ENCODE assay signal across 17 cellular contexts in the genomic region with DNA sequence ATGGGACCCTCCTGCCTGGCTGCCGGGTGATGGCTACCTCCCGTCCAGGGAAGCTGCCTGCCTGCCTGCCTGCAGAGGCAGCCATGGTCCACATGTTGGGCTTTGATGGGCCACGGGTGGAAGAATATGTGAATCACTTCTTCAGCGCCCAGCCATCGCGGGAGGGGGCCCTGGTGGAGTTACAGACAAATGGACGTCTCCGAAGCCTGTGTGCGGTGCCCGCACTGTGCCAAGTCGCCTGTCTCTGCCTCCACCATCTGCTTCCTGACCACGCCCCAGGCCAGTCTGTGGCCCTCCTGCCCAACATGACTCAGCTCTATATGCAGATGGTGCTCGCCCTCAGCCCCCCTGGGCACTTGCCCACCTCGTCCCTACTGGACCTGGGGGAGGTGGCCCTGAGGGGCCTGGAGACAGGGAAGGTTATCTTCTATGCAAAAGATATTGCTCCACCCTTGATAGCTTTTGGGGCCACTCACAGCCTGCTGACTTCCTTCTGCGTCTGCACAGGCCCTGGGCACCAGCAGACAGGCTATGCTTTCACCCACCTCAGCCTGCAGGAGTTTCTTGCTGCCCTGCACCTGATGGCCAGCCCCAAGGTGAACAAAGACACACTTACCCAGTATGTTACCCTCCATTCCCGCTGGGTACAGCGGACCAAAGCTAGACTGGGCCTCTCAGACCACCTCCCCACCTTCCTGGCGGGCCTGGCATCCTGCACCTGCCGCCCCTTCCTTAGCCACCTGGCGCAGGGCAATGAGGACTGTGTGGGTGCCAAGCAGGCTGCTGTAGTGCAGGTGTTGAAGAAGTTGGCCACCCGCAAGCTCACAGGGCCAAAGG. TPM values are rescaled to one million over a fixed set of nuclear protein-coding genes. Genes with fewer than 3 reads are reported as not detected.
A peak's percentile ranks its signal among the peaks of the same experiment; 100 is the strongest.
DNase-seq lines count a peak whose midpoint lies in the region; ATAC-seq, FAIRE-seq and TF ChIP-seq lines count a peak whose summit lies in the region.
"Had no signal": no experiment of that assay in that cellular context is flagged by ENCODE, and none has a peak within 500 bp of the region (broad histone marks: within the 10 kb centered on the region; RNA-seq: fewer than 3 reads in every experiment).

No MANE protein-coding gene starts in this region.

- H3K9me3 Mint-ChIP-seq in activated naive CD4-positive, alpha-beta T cell treated with anti-CD3 and anti-CD28 coated beads, Interleukin-2, amount 50 U/mL, for 24 hours, result no peaks in the 10 kb centered on the region
- no peaks in the 10 kb centered on the region; the same call in 1 of the 2 replicates for H3K9me3 Mint-ChIP-seq in WTC11

- peaks cover 78% of the 10 kb centered on the region for H3K4me1 Mint-ChIP-seq in activated naive CD4-positive, alpha-beta T cell treated with anti-CD3 and anti-CD28 coated beads, Interleukin-2, amount 50 U/mL, for 24 hours
- peaks cover 9% of the 10 kb centered on the region; the same call in 1 of the 2 replicates for H3K4me1 Mint-ChIP-seq in WTC11

- H3K4me1 ChIP-seq in RWPE2 (ENCODE audit: insufficient read depth, poor library complexity, severe bottlenecking), result peaks cover 9% of the 10 kb centered on the region
- H3K4me1 ChIP-seq in HepG2 (ENCODE audit: insufficient read depth, low read length), result peaks cover 32% of the 10 kb centered on the region
- no peaks in the 10 kb centered on the region for H3K4me1 ChIP-seq in upper lobe of left lung
- H3K4me1 ChIP-seq in OCI-LY7 (ENCODE audit: insufficient read depth, low read length, poor library complexity, severe bottlenecking), result peaks cover 12% of the 10 kb centered on the region
- H3K4me1 ChIP-seq: psoas muscle had no signal

- in situ Hi-C loops in HepG2 (cut with HindIII; ENCODE audit: extremely low pct_ligation_motif_present, low pct_unique_long_range_greater_than_20kb), result no loop called here

- no peak for DNase-seq in activated naive CD4-positive, alpha-beta T cell (lab: John Stamatoyannopoulos, UW)
- DNase-seq in RWPE2 (ENCODE audit: low spot score) (peak; percentile 62), HepG2 (ENCODE audit: low spot score) (no peak), upper lobe of left lung (peak in 1 of 2 donors; percentile 49), OCI-LY7 (ENCODE audit: low spot score) (no peak), WTC11 (ENCODE audit: low spot score) (no peak)
- DNase-seq in stimulated activated CD4-positive, alpha-beta T cell treated with anti-CD3 and anti-CD28 coated beads, Interleukin-4, amount 100 ng/mL, for 1 hour, result no peak
- DNase-seq: activated CD8-positive, alpha-beta memory T cell treated with anti-CD3 and anti-CD28 coated beads for 24 hours; central memory CD4-positive, alpha-beta T cell; hippocampal formation; NCI-H1048; NCI-H2107; psoas muscle had no signal

- H3K79me2 ChIP-seq in HepG2 (ENCODE audit: insufficient read depth, low read length) (no peaks in the 10 kb centered on the region), OCI-LY7 (ENCODE audit: insufficient read depth, low read depth, low read length) (no peaks in the 10 kb centered on the region)

- H3K9me3 ChIP-seq in RWPE2 (ENCODE audit: severe bottlenecking) (no peaks in the 10 kb centered on the region), HepG2 (ENCODE audit: low read length) (no peaks in the 10 kb centered on the region), upper lobe of left lung (no peaks in the 10 kb centered on the region), OCI-LY7 (ENCODE audit: low read length) (no peaks in the 10 kb centered on the region)
- H3K9me3 ChIP-seq: psoas muscle had no signal

- H3K27me3 Mint-ChIP-seq in activated naive CD4-positive, alpha-beta T cell treated with anti-CD3 and anti-CD28 coated beads, Interleukin-2, amount 50 U/mL, for 24 hours, result no peaks in the 10 kb centered on the region
- no peaks in the 10 kb centered on the region; the same call in 1 of the 2 replicates for H3K27me3 Mint-ChIP-seq in WTC11 (ENCODE audit: low read depth)

- no peak overlapping the region for H2AFZ ChIP-seq in HepG2 (ENCODE audit: low read length)
- H2AFZ ChIP-seq in OCI-LY7 (ENCODE audit: low read length), result no peak overlapping the region

- no TSS peak for BruUV-seq in HepG2 (replicated peaks; lab: Mats Ljungman, UMichigan)
- no TSS peak for BruUV-seq in OCI-LY7 (replicated peaks; lab: Mats Ljungman, UMichigan)

- no peak for TF ChIP-seq RAD21 in HepG2 (CRISPR knock-in tag; IDR thresholded peaks at IDR 0.05)

- WGBS in HepG2 (ENCODE audit: low lambda C conversion rate), result 65% methylated on average over 18 of the region's 21 CpGs
- 84% methylated on average over 7 to 21 of the region's 21 CpGs for WGBS in upper lobe of left lung, 2 donors

- H3K36me3 Mint-ChIP-seq in activated naive CD4-positive, alpha-beta T cell treated with anti-CD3 and anti-CD28 coated beads, Interleukin-2, amount 50 U/mL, for 24 hours, result peaks cover 32% of the 10 kb centered on the region
- no peaks in the 10 kb centered on the region for H3K36me3 Mint-ChIP-seq in WTC11

- no peak overlapping the region for H3K27ac ChIP-seq in RWPE2 (ENCODE audit: poor library complexity, severe bottlenecking)
- H3K27ac ChIP-seq in HepG2 (ENCODE audit: extremely low read length, insufficient read depth, low read length), result no peak overlapping the region
- peak overlapping the region in 3 of 4 donors; percentile 14 to 46 (median 34) for H3K27ac ChIP-seq in upper lobe of left lung
- H3K27ac ChIP-seq in OCI-LY7 (ENCODE audit: low read depth, low read length, poor library complexity, severe bottlenecking), result no peak overlapping the region
- H3K27ac ChIP-seq: psoas muscle had no signal

- no peak for FAIRE-seq in HepG2 (lab: Jason Lieb, UNC)
- FAIRE-seq: GM18507, GM19239, K562 had no signal

- TF ChIP-seq EP300 in HepG2 (IDR thresholded peaks at IDR 0.05; ENCODE audit: low read depth in 2 of 2, low read length in 2 of 2) (no peak), HepG2 (CRISPR knock-in tag; IDR thresholded peaks at IDR 0.05; ENCODE audit: borderline replicate concordance) (no peak), upper lobe of left lung (IDR thresholded peaks at IDR 0.05) (no peak)

- no peak overlapping the region for H3K4me3 Mint-ChIP-seq in activated naive CD4-positive, alpha-beta T cell treated with anti-CD3 and anti-CD28 coated beads, Interleukin-2, amount 50 U/mL, for 24 hours
- no peak overlapping the region for H3K4me3 Mint-ChIP-seq in WTC11

- H3K27me3 ChIP-seq in RWPE2 (ENCODE audit: insufficient read depth, poor library complexity, severe bottlenecking), result no peaks in the 10 kb centered on the region
- 0 out of 5 replicates have a peak, but pooled peaks cover 0 to 6% of the 10 kb centered on the region in 2 experiments for H3K27me3 ChIP-seq in HepG2 (ENCODE audit: control insufficient read depth in 1 of 2, insufficient read depth in 2 of 2, low read length in 2 of 2)
- no peaks in the 10 kb centered on the region for H3K27me3 ChIP-seq in upper lobe of left lung

- TF ChIP-seq POLR2A in HepG2 (IDR thresholded peaks at IDR 0.05; ENCODE audit: insufficient read depth in 1 of 2, low read depth in 2 of 2, low read length in 2 of 2), result no peak
- TF ChIP-seq POLR2A in upper lobe of left lung (IDR thresholded peaks at IDR 0.05), result no peak

- POLR2A ChIA-PET in HepG2 (lab: Yijun Ruan, JAX), result no interaction called here
- POLR2A ChIA-PET in OCI-LY7 (lab: Charles Lee), result interaction anchor here (0.7 to 1.4 kb wide), 2 partner anchors 16 to 56 kb away, joined by 3 to 6 read pairs; no protein-coding TSS in a partner anchor
- POLR2A ChIA-PET in WTC11 (lab: Charles Lee), result no interaction called here

- no peak overlapping the region for H3K4me3 ChIP-seq in RWPE2 (ENCODE audit: severe bottlenecking)
- H3K4me3 ChIP-seq in HepG2 (replicated peaks in 1 of 3; ENCODE audit: insufficient read depth in 1 of 3, low read depth in 2 of 3, low read length in 3 of 3), result no peak overlapping the region
- no peak overlapping the region for H3K4me3 ChIP-seq in upper lobe of left lung
- no peak overlapping the region for H3K4me3 ChIP-seq in OCI-LY7 (ENCODE audit: low read depth, low read length, poor library complexity, severe bottlenecking)
- H3K4me3 ChIP-seq: K562, psoas muscle had no signal

- H3K4me2 ChIP-seq in HepG2 (ENCODE audit: low read depth, low read length) (no peak overlapping the region), OCI-LY7 (ENCODE audit: low read length) (no peak overlapping the region)

- CTCF ChIA-PET in HepG2 (lab: Yijun Ruan, JAX; ENCODE audit: low intra/inter-chr PET ratio, low total read pairs) (no interaction called here), OCI-LY7 (lab: Charles Lee; ENCODE audit: unreplicated experiment) (no interaction called here), WTC11 (lab: Charles Lee) (no interaction called here)

- peak overlapping the region; percentile 83 for H3K27ac Mint-ChIP-seq in activated naive CD4-positive, alpha-beta T cell treated with anti-CD3 and anti-CD28 coated beads, Interleukin-2, amount 50 U/mL, for 24 hours
- no peak overlapping the region for H3K27ac Mint-ChIP-seq in WTC11

- no peaks in the 10 kb centered on the region for H4K20me1 ChIP-seq in HepG2 (ENCODE audit: insufficient read depth, low read length)
- H4K20me1 ChIP-seq in OCI-LY7 (ENCODE audit: insufficient read depth, low read length), result no peaks in the 10 kb centered on the region

- ATAC-seq in RWPE2 (ENCODE audit: low read depth) (no peak), HepG2 (no peak), upper lobe of left lung (ENCODE audit: low FRiP score in 2 of 2) (peak in 1 of 2 donors; percentile 45), WTC11 (no peak)
- ATAC-seq: K562, psoas muscle had no signal

- H3K36me3 ChIP-seq in RWPE2 (ENCODE audit: low read depth) (no peaks in the 10 kb centered on the region), HepG2 (replicated peaks in 1 of 2; ENCODE audit: control insufficient read depth in 1 of 2, insufficient read depth in 2 of 2, low read length in 2 of 2) (no peaks in the 10 kb centered on the region), upper lobe of left lung (peaks cover 0 to 50% (median 24%) of the 10 kb centered on the region in 4 donors), OCI-LY7 (ENCODE audit: insufficient read depth, low read length) (peaks cover 90% of the 10 kb centered on the region)

- H3K9ac ChIP-seq in HepG2 (ENCODE audit: insufficient read depth, low read depth, low read length), result no peak overlapping the region

- H3K9me2 ChIP-seq in OCI-LY7 (ENCODE audit: insufficient read depth, low read length), result no peaks in the 10 kb centered on the region

- TF ChIP-seq CTCF in RWPE2 (IDR thresholded peaks at IDR 0.05; ENCODE audit: poor library complexity, severe bottlenecking) (no peak), HepG2 (CRISPR knock-in tag; IDR thresholded peaks at IDR 0.05) (no peak), upper lobe of left lung (IDR thresholded peaks at IDR 0.05) (no peak), OCI-LY7 (conservative IDR thresholded peaks at IDR 0.05; ENCODE audit: low read length) (no peak), WTC11 (IDR thresholded peaks at IDR 0.05) (no peak)

- intact Hi-C loops in HepG2 (cut with micrococcal nuclease; ENCODE audit: unreplicated experiment) (no loop called here), OCI-LY7 (cut with micrococcal nuclease; ENCODE audit: unreplicated experiment) (no loop called here)

RNA-seq across cellular contexts. Expression of gene NLRC5, which starts 36.8 kb away (rescaled TPM):
- 3.1 and 6.3 TPM in 2 replicates for total RNA-seq in HepG2 (2016; rRNA removed; fragmentation: Illumina TruSeq; extraction: Trizol)
- 1.8 and 4.8 TPM in 2 replicates for total RNA-seq in HepG2 (2016; cell fraction: cytosol; rRNA removed; fragmentation: Illumina TruSeq; extraction: Trizol; ENCODE audit: low read depth)
- 3.7 and 4.8 TPM in 2 replicates for total RNA-seq in HepG2 (2016; cell fraction: insoluble cytoplasmic fraction; rRNA removed; fragmentation: Illumina TruSeq; extraction: Trizol)
- total RNA-seq in HepG2 (2016; cell fraction: membrane; rRNA removed; fragmentation: Illumina TruSeq; extraction: Trizol), result 2.8 and 2.9 TPM in 2 replicates
- 12.6 and 13.0 TPM in 2 replicates for total RNA-seq in HepG2 (2016; cell fraction: nucleus; rRNA removed; fragmentation: Illumina TruSeq; extraction: Trizol)
- 12.7 and 15.7 TPM in 2 replicates for polyA plus RNA-seq in HepG2 (2011; rRNA removed)
- polyA plus RNA-seq in HepG2 (2011; cell fraction: cytosol; rRNA removed), result 4.5 and 4.8 TPM in 2 replicates
- polyA plus RNA-seq in HepG2 (2011; cell fraction: nucleus; rRNA removed), result 114 and 130 TPM in 2 replicates
- polyA plus RNA-seq in HepG2 (2012), result 3.8 and 11.3 TPM in 2 replicates
- polyA plus RNA-seq in HepG2 (2016; cell fraction: cytosol; fragmentation: Illumina TruSeq; extraction: Trizol; ENCODE audit: low read depth), result 0.85 and 0.96 TPM in 2 replicates
- 3.1 and 3.4 TPM in 2 replicates for polyA plus RNA-seq in HepG2 (2016; cell fraction: insoluble cytoplasmic fraction; fragmentation: Illumina TruSeq; extraction: Trizol; ENCODE audit: low read depth)
- 2.0 and 2.8 TPM in 2 replicates for polyA plus RNA-seq in HepG2 (2016; cell fraction: membrane; fragmentation: Illumina TruSeq; extraction: Trizol; ENCODE audit: low read depth)
- polyA plus RNA-seq in HepG2 (2016; cell fraction: nucleus; fragmentation: Illumina TruSeq; extraction: Trizol; ENCODE audit: insufficient read depth, low read depth), result 16.8 and 24.4 TPM in 2 replicates
- polyA minus RNA-seq in HepG2 (2011; rRNA and poly(A)+ RNA removed; ENCODE audit: low replicate concordance), result 21.4 and 102 TPM in 2 replicates
- 4.4 and 4.9 TPM in 2 replicates for polyA minus RNA-seq in HepG2 (2011; cell fraction: cytosol; rRNA and poly(A)+ RNA removed)
- polyA minus RNA-seq in HepG2 (2011; cell fraction: nucleus; rRNA and poly(A)+ RNA removed), result 33.9 and 46.2 TPM in 2 replicates
- 100 to 1,000 TPM in 2 of 6 donors, 10 to 100 TPM in 4; 29.2 to 361 (median 52.7) TPM for total RNA-seq in upper lobe of left lung
- 156 and 199 TPM in 2 replicates for total RNA-seq in OCI-LY7 (2014; rRNA removed; shearing (Covaris generic))
- 305 and 310 TPM in 2 replicates for total RNA-seq in OCI-LY7 (2022)
- 2.6 to 2.8 TPM (median 2.7 TPM) in 3 replicates for total RNA-seq in WTC11 (2021)
- polyA plus RNA-seq: K562 had no signal

Comparison
In these comparisons a context has a peak if more than half of its experiments do, and no peak if none do; other contexts are left out.
1. H3K27ac ChIP-seq: peak in upper lobe of left lung (3 of 4); none in RWPE2 (single experiment), HepG2 (single experiment) and OCI-LY7 (single experiment).